35 cellular contexts compared by ENCODE assay signal in genomic region chr1:207062058-207062457, GRCh38. TPM values are rescaled to one million over a fixed set of nuclear protein-coding genes. Genes with fewer than 3 reads are reported as not detected.
"Had no signal": no experiment of that assay in that cellular context is flagged by ENCODE, and none has a peak within 500 bp of the region (broad histone marks: within the 10 kb centered on the region; RNA-seq: fewer than 3 reads in every experiment).

No MANE protein-coding gene starts in this region.

- DNase-seq: activated B cell treated with CpG ODN at 0.5 μM for 24 hours; activated CD4-positive, alpha-beta T cell treated with anti-CD3 and anti-CD28 coated beads for 48 hours; activated CD4-positive, alpha-beta T cell treated with anti-CD3 and anti-CD28 coated beads, Interleukin-2, amount 50 U/mL, for 1 hour; activated CD4-positive, alpha-beta T cell treated with anti-CD3 and anti-CD28 coated beads, Interleukin-2, amount 50 U/mL, for 48 hours; activated CD8-positive, alpha-beta memory T cell treated with anti-CD3 and anti-CD28 coated beads for 24 hours; activated CD8-positive, alpha-beta T cell treated with anti-CD3 and anti-CD28 coated beads for 36 hours; activated effector memory CD4-positive, alpha-beta T cell treated with Interleukin-2 at 50 U/mL for 16 hours; activated gamma-delta T cell treated with Interleukin-2 at 50 U/mL for 16 hours; activated naive CD4-positive, alpha-beta T cell treated with anti-CD3 and anti-CD28 coated beads, Interleukin-2, amount 50 U/mL, for 16 hours; activated naive CD4-positive, alpha-beta T cell treated with Interleukin-2 at 50 U/mL for 16 hours; activated T-cell treated with anti-CD3 and anti-CD28 coated beads, Interleukin-2, amount 50 U/mL, for 4 hours; amniotic stem cell; brain microvascular endothelial cell; colonic mucosa; effector CD8-positive, alpha-beta T cell; esophagus squamous epithelium; foreskin melanocyte; SW 1271; T-cell; T1000; WERI-Rb-1 had no signal

- H3K4me1 Mint-ChIP-seq: activated T-helper 17 cell treated with anti-CD3 and anti-CD28 coated beads, Interleukin-2, amount 50 U/mL, for 72 hours; T-cell had no signal

- H3K4me3 ChIP-seq: colonic mucosa, esophagus squamous epithelium had no signal

- H3K27ac Mint-ChIP-seq: activated B cell treated with CpG ODN at 0.5 μM for 24 hours; activated CD8-positive, alpha-beta T cell treated with anti-CD3 and anti-CD28 coated beads for 36 hours; activated naive CD8-positive, alpha-beta T cell; activated T-helper 17 cell treated with anti-CD3 and anti-CD28 coated beads, Interleukin-2, amount 50 U/mL, for 72 hours; T-cell; T-helper 1 cell treated with Interleukin-12 subunit alpha and Interleukin-12 subunit beta and Interleukin-4 antibody, amounts not matched to agents 30 μg/mL and 1 μg/mL, for 36 hours; T-helper 2 cell treated with Interferon-gamma antibody and Interleukin-4, amounts not matched to agents 5 μg/mL and 100 μg/mL, for 36 hours had no signal

- H3K27me3 Mint-ChIP-seq: activated B cell treated with CpG ODN at 0.5 μM for 24 hours; activated CD8-positive, alpha-beta T cell treated with anti-CD3 and anti-CD28 coated beads for 36 hours; activated naive CD8-positive, alpha-beta T cell; activated T-helper 17 cell treated with anti-CD3 and anti-CD28 coated beads, Interleukin-2, amount 50 U/mL, for 72 hours; T-cell had no signal

- ATAC-seq: activated CD4-positive, CD25-positive, alpha-beta regulatory T cell treated with anti-CD3 and anti-CD28 coated beads, Interleukin-2, amount 50 U/mL, for 24 hours; activated CD8-positive, alpha-beta T cell treated with anti-CD3 and anti-CD28 coated beads for 36 hours; activated T-cell treated with anti-CD3 and anti-CD28 coated beads, Interleukin-2, amount 50 U/mL, for 4 hours; activated T-helper 17 cell treated with anti-CD3 and anti-CD28 coated beads, Interleukin-2, amount 50 U/mL, for 72 hours; T-cell had no signal

- H3K9me3 ChIP-seq: colonic mucosa, esophagus squamous epithelium had no signal

- H3K27me3 ChIP-seq: brain microvascular endothelial cell, colonic mucosa, esophagus squamous epithelium had no signal

- H3K27ac ChIP-seq: brain microvascular endothelial cell, colonic mucosa, epithelial cell of prostate, esophagus squamous epithelium, WERI-Rb-1 had no signal

- H3K4me3 Mint-ChIP-seq: activated B cell treated with CpG ODN at 0.5 μM for 24 hours; activated CD8-positive, alpha-beta T cell treated with anti-CD3 and anti-CD28 coated beads for 36 hours; activated naive CD8-positive, alpha-beta T cell; activated T-cell treated with anti-CD3 and anti-CD28 coated beads, Interleukin-2, amount 50 U/mL, for 4 hours; activated T-helper 17 cell treated with anti-CD3 and anti-CD28 coated beads, Interleukin-2, amount 50 U/mL, for 72 hours; T-cell; T-helper 1 cell treated with Interleukin-12 subunit alpha and Interleukin-12 subunit beta and Interleukin-4 antibody, amounts not matched to agents 30 μg/mL and 1 μg/mL, for 36 hours; T-helper 2 cell treated with Interferon-gamma antibody and Interleukin-4, amounts not matched to agents 5 μg/mL and 100 μg/mL, for 36 hours had no signal

- H3K4me1 ChIP-seq: colonic mucosa had no signal

- H3K36me3 ChIP-seq: brain microvascular endothelial cell, colonic mucosa, WERI-Rb-1 had no signal

RNA-seq across cellular contexts. Expression of gene C4BPB, which starts 26.6 kb away (rescaled TPM):
- total RNA-seq: bronchial epithelial cell, chondrocyte, endothelial cell of umbilical vein, fibroblast of lung, fibroblast of villous mesenchyme had no signal

RNA-seq across cellular contexts. Expression of gene C1orf116, which starts 29.5 kb away (rescaled TPM):
- total RNA-seq: activated T-helper 17 cell treated with anti-CD3 and anti-CD28 coated beads, Interleukin-2, amount 50 U/mL, for 72 hours; dermis microvascular lymphatic vessel endothelial cell; fibroblast of lung; fibroblast of villous mesenchyme had no signal

RNA-seq across cellular contexts. Expression of gene C4BPA, which starts 42.0 kb away (rescaled TPM):
- total RNA-seq: activated B cell treated with CpG ODN at 0.5 μM for 24 hours; activated CD8-positive, alpha-beta T cell treated with anti-CD3 and anti-CD28 coated beads for 36 hours; activated T-helper 17 cell treated with anti-CD3 and anti-CD28 coated beads, Interleukin-2, amount 50 U/mL, for 72 hours; astrocyte; bronchial epithelial cell; cardiac septum; chondrocyte; dermis microvascular lymphatic vessel endothelial cell; endothelial cell of umbilical vein; fibroblast of lung; fibroblast of villous mesenchyme had no signal
